In genomic region chr12:7750350-7750749, GRCh38 we compare ENCODE assay signal across 27 cellular contexts. TPM values are rescaled to one million over a fixed set of nuclear protein-coding genes. Genes with fewer than 3 reads are reported as not detected.
"Had no signal": no experiment of that assay in that cellular context is flagged by ENCODE, and none has a peak within 500 bp of the region (broad histone marks: within the 10 kb centered on the region; RNA-seq: fewer than 3 reads in every experiment).

No MANE protein-coding gene starts in this region.

- H3K9me3 Mint-ChIP-seq: activated naive CD4-positive, alpha-beta T cell treated with anti-CD3 and anti-CD28 coated beads, Interleukin-2, amount 50 U/mL, for 72 hours; activated naive CD8-positive, alpha-beta T cell treated with anti-CD3 and anti-CD28 coated beads, Interleukin-2, amount 50 U/mL, for 24 hours; activated T-cell treated with anti-CD3 and anti-CD28 coated beads, Interleukin-2, amount 50 U/mL, for 24 hours; activated T-helper 1 cell treated with anti-CD3 and anti-CD28 coated beads, Interleukin-12 subunit alpha, Interleukin-12 subunit beta, Interleukin-2, Interleukin-4 antibody, amounts not matched to agents 30 ng/mL and 10 ng/mL and 1 ng/mL, durations not matched to agents 14 hours and 24 hours and 36 hours; T-cell had no signal

- H3K36me3 Mint-ChIP-seq: activated naive CD4-positive, alpha-beta T cell treated with anti-CD3 and anti-CD28 coated beads, Interleukin-2, amount 50 U/mL, for 72 hours; brain; T-cell had no signal

- ATAC-seq: activated CD4-positive, CD25-positive, alpha-beta regulatory T cell treated with anti-CD3 and anti-CD28 coated beads, Interleukin-2, amount 50 U/mL, for 24 hours; activated CD8-positive, alpha-beta T cell treated with anti-CD3 and anti-CD28 coated beads, Interleukin-2, amount 10 ng/mL, durations not matched to agents 7 days and 5 days; activated naive CD4-positive, alpha-beta T cell treated with anti-CD3 and anti-CD28 coated beads, Interleukin-2, amount 50 U/mL, for 72 hours; activated naive CD8-positive, alpha-beta T cell treated with anti-CD3 and anti-CD28 coated beads, Interleukin-2, amount 50 U/mL, for 24 hours; Panc1; Right ventricle myocardium inferior; T-cell had no signal

- H3K27ac Mint-ChIP-seq: activated CD8-positive, alpha-beta T cell treated with anti-CD3 and anti-CD28 coated beads, Interleukin-2, amount 10 ng/mL, durations not matched to agents 7 days and 5 days; activated naive CD4-positive, alpha-beta T cell treated with anti-CD3 and anti-CD28 coated beads, Interleukin-2, amount 50 U/mL, for 72 hours; activated naive CD8-positive, alpha-beta T cell treated with anti-CD3 and anti-CD28 coated beads, Interleukin-2, amount 50 U/mL, for 24 hours; activated T-cell treated with anti-CD3 and anti-CD28 coated beads, Interleukin-2, amount 50 U/mL, for 24 hours; activated T-helper 1 cell treated with anti-CD3 and anti-CD28 coated beads, Interleukin-12 subunit alpha, Interleukin-12 subunit beta, Interleukin-2, Interleukin-4 antibody, amounts not matched to agents 30 ng/mL and 10 ng/mL and 1 ng/mL, durations not matched to agents 14 hours and 24 hours and 36 hours; brain; T-cell had no signal

- H3K4me3 Mint-ChIP-seq: activated CD8-positive, alpha-beta T cell treated with anti-CD3 and anti-CD28 coated beads, Interleukin-2, amount 10 ng/mL, durations not matched to agents 7 days and 5 days; activated naive CD8-positive, alpha-beta T cell treated with anti-CD3 and anti-CD28 coated beads, Interleukin-2, amount 50 U/mL, for 24 hours; activated T-cell treated with anti-CD3 and anti-CD28 coated beads, Interleukin-2, amount 50 U/mL, for 24 hours; activated T-helper 1 cell treated with anti-CD3 and anti-CD28 coated beads, Interleukin-12 subunit alpha, Interleukin-12 subunit beta, Interleukin-2, Interleukin-4 antibody, amounts not matched to agents 30 ng/mL and 10 ng/mL and 1 ng/mL, durations not matched to agents 14 hours and 24 hours and 36 hours; brain; T-cell had no signal

- H3K4me1 Mint-ChIP-seq: activated naive CD8-positive, alpha-beta T cell treated with anti-CD3 and anti-CD28 coated beads, Interleukin-2, amount 50 U/mL, for 24 hours; brain had no signal

- H3K4me3 ChIP-seq: SK-N-MC had no signal

- H3K27me3 Mint-ChIP-seq: activated naive CD8-positive, alpha-beta T cell treated with anti-CD3 and anti-CD28 coated beads, Interleukin-2, amount 50 U/mL, for 24 hours; activated T-cell treated with anti-CD3 and anti-CD28 coated beads, Interleukin-2, amount 50 U/mL, for 24 hours; T-cell had no signal

- H3K27ac ChIP-seq: SK-N-MC, VCaP had no signal

- DNase-seq: activated CD4-positive, alpha-beta T cell treated with anti-CD3 and anti-CD28 coated beads for 48 hours; activated CD4-positive, alpha-beta T cell treated with anti-CD3 and anti-CD28 coated beads, Interleukin-2, amount 50 U/mL, for 4 hours; activated CD8-positive, alpha-beta T cell treated with anti-CD3 and anti-CD28 coated beads, Interleukin-2, amount 10 ng/mL, durations not matched to agents 7 days and 5 days; activated effector memory CD4-positive, alpha-beta T cell treated with Interleukin-2 at 50 U/mL for 16 hours; activated naive CD4-positive, alpha-beta T cell; activated naive CD8-positive, alpha-beta T cell treated with anti-CD3 and anti-CD28 coated beads, Interleukin-2, amount 50 U/mL, for 24 hours; activated T-cell treated with anti-CD3 and anti-CD28 coated beads, Interleukin-2, amount 50 U/mL, for 24 hours; amygdala; Karpas-422; NCI-H1105 treated with DMSO at 0.1 percent for 48 hours; NCI-H1436 treated with DMSO at 0.1 percent for 48 hours; NCI-H187; NCI-H2081; NCI-H524; OCI-M1; RPMI8226; T-cell had no signal

RNA-seq across cellular contexts. Expression of gene CLEC4C, which starts 3.2 kb away (rescaled TPM):
- total RNA-seq: activated CD8-positive, alpha-beta T cell treated with anti-CD3 and anti-CD28 coated beads, Interleukin-2, amount 10 ng/mL, durations not matched to agents 7 days and 5 days; activated naive CD4-positive, alpha-beta T cell treated with anti-CD3 and anti-CD28 coated beads, Interleukin-2, amount 50 U/mL, for 72 hours; activated T-helper 1 cell treated with anti-CD3 and anti-CD28 coated beads, Interleukin-12 subunit alpha, Interleukin-12 subunit beta, Interleukin-2, Interleukin-4 antibody, amounts not matched to agents 30 ng/mL and 10 ng/mL and 1 ng/mL, durations not matched to agents 14 hours and 24 hours and 36 hours; astrocyte; Right ventricle myocardium inferior; T-cell; T-helper 2 cell treated with Interferon-gamma antibody and Interleukin-4, amounts not matched to agents 100 ng/mL and 5 ng/mL, for 36 hours had no signal

RNA-seq across cellular contexts. Expression of gene NANOGNB, which starts 14.7 kb away (rescaled TPM):
- total RNA-seq: activated CD8-positive, alpha-beta T cell treated with anti-CD3 and anti-CD28 coated beads, Interleukin-2, amount 10 ng/mL, durations not matched to agents 7 days and 5 days; activated naive CD4-positive, alpha-beta T cell treated with anti-CD3 and anti-CD28 coated beads, Interleukin-2, amount 50 U/mL, for 72 hours; activated T-helper 1 cell treated with anti-CD3 and anti-CD28 coated beads, Interleukin-12 subunit alpha, Interleukin-12 subunit beta, Interleukin-2, Interleukin-4 antibody, amounts not matched to agents 30 ng/mL and 10 ng/mL and 1 ng/mL, durations not matched to agents 14 hours and 24 hours and 36 hours; astrocyte; Right ventricle myocardium inferior; T-cell; T-helper 2 cell treated with Interferon-gamma antibody and Interleukin-4, amounts not matched to agents 100 ng/mL and 5 ng/mL, for 36 hours had no signal

RNA-seq across cellular contexts. Expression of gene NANOG, which starts 38.9 kb away (rescaled TPM):
- total RNA-seq: activated CD8-positive, alpha-beta T cell treated with anti-CD3 and anti-CD28 coated beads, Interleukin-2, amount 10 ng/mL, durations not matched to agents 7 days and 5 days; activated naive CD4-positive, alpha-beta T cell treated with anti-CD3 and anti-CD28 coated beads, Interleukin-2, amount 50 U/mL, for 72 hours; activated T-helper 1 cell treated with anti-CD3 and anti-CD28 coated beads, Interleukin-12 subunit alpha, Interleukin-12 subunit beta, Interleukin-2, Interleukin-4 antibody, amounts not matched to agents 30 ng/mL and 10 ng/mL and 1 ng/mL, durations not matched to agents 14 hours and 24 hours and 36 hours; Right ventricle myocardium inferior; T-helper 2 cell treated with Interferon-gamma antibody and Interleukin-4, amounts not matched to agents 100 ng/mL and 5 ng/mL, for 36 hours had no signal

RNA-seq across cellular contexts. Expression of gene DPPA3, which starts 39.1 kb away (rescaled TPM):
- total RNA-seq: activated CD8-positive, alpha-beta T cell treated with anti-CD3 and anti-CD28 coated beads, Interleukin-2, amount 10 ng/mL, durations not matched to agents 7 days and 5 days; activated naive CD4-positive, alpha-beta T cell treated with anti-CD3 and anti-CD28 coated beads, Interleukin-2, amount 50 U/mL, for 72 hours; activated T-helper 1 cell treated with anti-CD3 and anti-CD28 coated beads, Interleukin-12 subunit alpha, Interleukin-12 subunit beta, Interleukin-2, Interleukin-4 antibody, amounts not matched to agents 30 ng/mL and 10 ng/mL and 1 ng/mL, durations not matched to agents 14 hours and 24 hours and 36 hours; astrocyte; Right ventricle myocardium inferior; T-cell; T-helper 2 cell treated with Interferon-gamma antibody and Interleukin-4, amounts not matched to agents 100 ng/mL and 5 ng/mL, for 36 hours had no signal

RNA-seq across cellular contexts. Expression of gene GDF3, which starts 54.8 kb away (rescaled TPM):
- total RNA-seq: activated CD8-positive, alpha-beta T cell treated with anti-CD3 and anti-CD28 coated beads, Interleukin-2, amount 10 ng/mL, durations not matched to agents 7 days and 5 days; activated naive CD4-positive, alpha-beta T cell treated with anti-CD3 and anti-CD28 coated beads, Interleukin-2, amount 50 U/mL, for 72 hours; activated T-helper 1 cell treated with anti-CD3 and anti-CD28 coated beads, Interleukin-12 subunit alpha, Interleukin-12 subunit beta, Interleukin-2, Interleukin-4 antibody, amounts not matched to agents 30 ng/mL and 10 ng/mL and 1 ng/mL, durations not matched to agents 14 hours and 24 hours and 36 hours; astrocyte; Right ventricle myocardium inferior; T-cell; T-helper 2 cell treated with Interferon-gamma antibody and Interleukin-4, amounts not matched to agents 100 ng/mL and 5 ng/mL, for 36 hours had no signal
